21 cellular contexts compared by ENCODE assay signal in genomic region chr5:14462681-14463080, GRCh38.
A peak's percentile ranks its signal among the peaks of the same experiment; 100 is the strongest.
DNase-seq lines count a peak whose midpoint lies in the region; ATAC-seq and TF ChIP-seq lines count a peak whose summit lies in the region.
"Had no signal": no experiment of that assay in that cellular context is flagged by ENCODE, and none has a peak within 500 bp of the region (broad histone marks: within the 10 kb centered on the region; RNA-seq: fewer than 3 reads in every experiment).

No MANE protein-coding gene starts in this region.

- peaks cover 6% of the 10 kb centered on the region; the same call in 1 of the 2 replicates for H3F3A ChIP-seq in Loucy (ENCODE audit: low read depth)

- DNase-seq in AG04450 (ENCODE audit: low read depth, low spot score) (no peak), osteoblast (ENCODE audit: insufficient read length, low spot score, missing footprints) (no peak), NCI-H82 (lab: John Stamatoyannopoulos, UW) (no peak), Peyer's patch (no peak)
- no peak for DNase-seq in stimulated activated naive CD8-positive, alpha-beta T cell treated with anti-CD3 and anti-CD28 coated beads, Interleukin-15, amount 100 ng/mL, for 72 hours
- DNase-seq: BE2C; CD4-positive, CD25-positive, alpha-beta regulatory T cell; EL; GF-D8; Kasumi-1; MG63; NCI-H1417; NCI-H187; NCI-H2227 treated with DMSO at 0.1 percent for 48 hours; NCI-H510A treated with DMSO at 0.1 percent for 48 hours; NCI-H748 treated with DMSO at 0.1 percent for 48 hours; NK-92 treated with Interleukin-12 subunit alpha and Interleukin-12 subunit beta, amount 100 ng/mL, for 24 hours; SHP77 had no signal

- H3K4me1 ChIP-seq in Loucy (ENCODE audit: insufficient read depth, low read length, poor library complexity, severe bottlenecking) (peaks cover 23% of the 10 kb centered on the region), endocrine pancreas (ENCODE audit: control insufficient read depth, insufficient read depth, low read length) (peaks cover 7% of the 10 kb centered on the region), osteoblast (ENCODE audit: insufficient read depth, low read length) (peaks cover 13% of the 10 kb centered on the region), Peyer's patch (peaks cover 0 to 6% (median 0%) of the 10 kb centered on the region in 4 donors)

- no peaks in the 10 kb centered on the region for H3K9me2 ChIP-seq in Loucy (replicated peaks; ENCODE audit: low read depth, low read length)

- TF ChIP-seq CTCF in AG04450 (IDR thresholded peaks at IDR 0.05; ENCODE audit: low read depth, low read length) (no peak), Loucy (conservative IDR thresholded peaks at IDR 0.05; ENCODE audit: low read length) (no peak), osteoblast (IDR thresholded peaks at IDR 0.05; ENCODE audit: extremely low read depth, low read depth, low read length) (no peak), Peyer's patch (IDR thresholded peaks at IDR 0.05) (no peak)

- no peak overlapping the region for H3K4me3 Mint-ChIP-seq in stimulated activated naive CD8-positive, alpha-beta T cell treated with anti-CD3 and anti-CD28 coated beads, Interleukin-15, amount 100 ng/mL, for 72 hours
- H3K4me3 Mint-ChIP-seq: CD4-positive, CD25-positive, alpha-beta regulatory T cell had no signal

- H3K27me3 ChIP-seq in AG04450 (ENCODE audit: control insufficient read depth, insufficient read depth, low read length) (no peaks in the 10 kb centered on the region), Loucy (ENCODE audit: insufficient read depth, low read length, poor library complexity, severe bottlenecking) (no peaks in the 10 kb centered on the region), endocrine pancreas (ENCODE audit: control insufficient read depth, insufficient read depth, low read length) (no peaks in the 10 kb centered on the region), osteoblast (ENCODE audit: insufficient read depth, low read length) (no peaks in the 10 kb centered on the region), Peyer's patch (no peaks in the 10 kb centered on the region)
- H3K27me3 ChIP-seq: BE2C, MG63 had no signal

- H4K20me1 ChIP-seq in Loucy (ENCODE audit: insufficient read depth, low read length, poor library complexity, severe bottlenecking) (no peaks in the 10 kb centered on the region), osteoblast (ENCODE audit: insufficient read depth, low read length) (peaks cover 40% of the 10 kb centered on the region)

- H3K4me3 ChIP-seq in AG04450 (ENCODE audit: low read depth, low read length) (no peak overlapping the region), Loucy (ENCODE audit: low read length, poor library complexity, severe bottlenecking) (no peak overlapping the region), endocrine pancreas (ENCODE audit: control insufficient read depth, insufficient read depth, low read length) (no peak overlapping the region), osteoblast (ENCODE audit: insufficient read depth, low read length) (no peak overlapping the region), Peyer's patch (no peak overlapping the region)
- H3K4me3 ChIP-seq: MG63 had no signal

- no peak overlapping the region for H3K9ac ChIP-seq in Loucy (ENCODE audit: low read depth, low read length, poor library complexity, severe bottlenecking)
- peak overlapping the region; percentile 16 for H3K9ac ChIP-seq in endocrine pancreas (ENCODE audit: control insufficient read depth, insufficient read depth, low read length)

- H3K27ac ChIP-seq in AG04450 (ENCODE audit: low read depth, low read length), result peak overlapping the region; percentile 11
- H3K27ac ChIP-seq in osteoblast (ENCODE audit: low read depth, low read length), result peak overlapping the region; percentile 84
- no peak overlapping the region for H3K27ac ChIP-seq in Peyer's patch

- TF ChIP-seq POLR2A in Peyer's patch (IDR thresholded peaks at IDR 0.05), result no peak

- H3K9me3 Mint-ChIP-seq in stimulated activated naive CD8-positive, alpha-beta T cell treated with anti-CD3 and anti-CD28 coated beads, Interleukin-15, amount 100 ng/mL, for 72 hours, result no peaks in the 10 kb centered on the region
- H3K9me3 Mint-ChIP-seq: CD4-positive, CD25-positive, alpha-beta regulatory T cell had no signal

- H3K36me3 ChIP-seq in Loucy (ENCODE audit: insufficient read depth, low read length) (peaks cover 62% of the 10 kb centered on the region; the same call in 1 of the 2 replicates), endocrine pancreas (ENCODE audit: control insufficient read depth, insufficient read depth, low read length) (peaks cover 8% of the 10 kb centered on the region), osteoblast (ENCODE audit: insufficient read depth, low read length) (peaks cover 95% of the 10 kb centered on the region), Peyer's patch (peaks cover 0 to 63% (median 0%) of the 10 kb centered on the region in 3 donors)

- H3K9me3 ChIP-seq in AG04450 (ENCODE audit: control insufficient read depth, insufficient read depth, low read length) (no peaks in the 10 kb centered on the region), Loucy (ENCODE audit: insufficient read depth, low read depth, low read length) (no peaks in the 10 kb centered on the region), endocrine pancreas (ENCODE audit: control insufficient read depth, low read length) (no peaks in the 10 kb centered on the region), osteoblast (ENCODE audit: low read depth, low read length) (no peaks in the 10 kb centered on the region), Peyer's patch (no peaks in the 10 kb centered on the region)
- H3K9me3 ChIP-seq: BE2C, MG63 had no signal

- H3K4me1 Mint-ChIP-seq in stimulated activated naive CD8-positive, alpha-beta T cell treated with anti-CD3 and anti-CD28 coated beads, Interleukin-15, amount 100 ng/mL, for 72 hours, result no peaks in the 10 kb centered on the region

- POLR2A ChIA-PET in AG04450 (lab: Yijun Ruan, JAX), result no interaction called here

- H2AFZ ChIP-seq in Loucy (ENCODE audit: low read length), result no peak overlapping the region
- H2AFZ ChIP-seq in osteoblast (ENCODE audit: low read length), result no peak overlapping the region

- no peaks in the 10 kb centered on the region for H3K27me3 Mint-ChIP-seq in stimulated activated naive CD8-positive, alpha-beta T cell treated with anti-CD3 and anti-CD28 coated beads, Interleukin-15, amount 100 ng/mL, for 72 hours
- H3K27me3 Mint-ChIP-seq: CD4-positive, CD25-positive, alpha-beta regulatory T cell had no signal

- H3K79me2 ChIP-seq in Loucy (ENCODE audit: insufficient read depth, low read length) (no peaks in the 10 kb centered on the region), osteoblast (ENCODE audit: insufficient read depth, low read length) (peaks cover 77% of the 10 kb centered on the region)

- peak overlapping the region in 1 of 2 donors; percentile 77 for H3K27ac Mint-ChIP-seq in stimulated activated naive CD8-positive, alpha-beta T cell treated with anti-CD3 and anti-CD28 coated beads, Interleukin-15, amount 100 ng/mL, for 72 hours
- H3K27ac Mint-ChIP-seq: CD4-positive, CD25-positive, alpha-beta regulatory T cell had no signal

- no peak for ATAC-seq in GM19395 (IDR thresholded peaks at IDR 0.05; ENCODE audit: unreplicated experiment)
- no peak for ATAC-seq in stimulated activated naive CD8-positive, alpha-beta T cell treated with anti-CD3 and anti-CD28 coated beads, Interleukin-15, amount 100 ng/mL, for 72 hours

- CTCF ChIA-PET in AG04450 (lab: Charles Lee), result no interaction called here

- peak overlapping the region; percentile 23 for H3K4me2 ChIP-seq in Loucy (ENCODE audit: low read depth, low read length, poor library complexity, severe bottlenecking)
- no peak overlapping the region for H3K4me2 ChIP-seq in osteoblast (ENCODE audit: insufficient read depth, low read length)

Comparison
In these comparisons a context has a peak if more than half of its experiments do, and no peak if none do; other contexts are left out.
1. H3K27ac ChIP-seq: peak in AG04450 (single experiment) and osteoblast (single experiment); none in Peyer's patch (0 of 4).